8 cellular contexts compared by ENCODE assay signal in the genomic region with DNA sequence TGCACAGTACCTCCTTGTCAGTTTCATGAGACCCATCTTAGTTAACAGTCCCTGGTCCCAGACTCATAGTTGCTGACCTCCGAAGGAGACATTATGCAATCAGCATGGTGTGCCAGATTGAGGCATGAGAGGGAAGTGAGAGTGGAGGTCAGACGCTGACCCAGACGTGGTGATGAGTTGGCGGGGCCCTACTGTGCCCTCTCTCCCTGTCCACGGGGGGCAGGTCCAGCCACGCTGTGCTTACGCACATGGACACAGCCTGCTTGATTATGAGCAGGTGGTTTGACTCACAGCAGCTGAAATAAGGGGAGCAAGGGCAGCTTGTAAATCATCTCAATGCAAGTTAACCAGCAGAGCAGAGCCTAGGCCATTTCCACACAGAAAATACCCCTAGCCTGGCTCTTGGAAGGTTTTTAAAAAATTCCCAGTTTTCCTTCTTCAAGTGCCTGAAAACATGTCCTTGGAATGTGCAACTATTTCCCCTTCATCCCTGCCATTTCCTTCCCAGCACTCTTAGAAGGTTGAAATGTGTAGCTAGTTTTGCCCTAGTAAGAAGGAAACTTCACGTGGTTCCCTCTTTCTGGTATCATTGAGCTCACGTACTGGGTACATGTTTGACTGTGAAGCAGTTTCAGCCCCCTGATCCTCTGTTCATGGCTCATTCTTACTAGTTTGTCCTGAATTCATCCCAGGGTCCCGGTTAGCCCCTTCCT.
A peak's percentile ranks its signal among the peaks of the same experiment; 100 is the strongest.
DNase-seq lines count a peak whose midpoint lies in the region; ATAC-seq, FAIRE-seq and TF ChIP-seq lines count a peak whose summit lies in the region.

No MANE protein-coding gene starts in this region.

- no peaks in the 10 kb centered on the region for H3K9me3 ChIP-seq in transverse colon
- no peaks in the 10 kb centered on the region for H3K9me3 ChIP-seq in small intestine (ENCODE audit: control insufficient read depth, low read depth)

- TF ChIP-seq CTCF in transverse colon (IDR thresholded peaks at IDR 0.05) = no peak

- in situ Hi-C loops in transverse colon (cut with MboI; ENCODE audit: low pct_ligation_motif_present in 1 of 4, low pct_unique_long_range_greater_than_20kb in 1 of 4, low sequenced_read_pairs in 3 of 4) = no loop called here

- intact Hi-C loops in transverse colon (cut with DNase I; ENCODE audit: low total_unique reads) = no loop called here

- 61 to 62% methylated on average over 6 to 10 of the region's 10 CpGs for WGBS in transverse colon (ENCODE audit: low coverage in 1 of 2), 2 donors
- WGBS in small intestine, 3 donors = 62 to 80% (median 72%) methylated on average over 10 of the region's 10 CpGs

- ATAC-seq in HG02610 (IDR thresholded peaks at IDR 0.05; ENCODE audit: unreplicated experiment) = peak; percentile 63

- H3K4me3 ChIP-seq in transverse colon = no peak overlapping the region
- no peak overlapping the region for H3K4me3 ChIP-seq in small intestine (ENCODE audit: low read depth in 1 of 2, low read length in 2 of 2)

- H3K4me1 ChIP-seq in transverse colon = no peaks in the 10 kb centered on the region
- H3K4me1 ChIP-seq in small intestine (ENCODE audit: control insufficient read depth in 2 of 2, insufficient read depth in 1 of 2, low read depth in 1 of 2, low read length in 1 of 2) = no peaks in the 10 kb centered on the region

- peak; percentile 46 for TF ChIP-seq EP300 in transverse colon (IDR thresholded peaks at IDR 0.05; ENCODE audit: low read depth)

- H3K27me3 ChIP-seq in transverse colon = no peaks in the 10 kb centered on the region
- H3K27me3 ChIP-seq in small intestine (ENCODE audit: control insufficient read depth in 2 of 2, insufficient read depth in 2 of 2, low read length in 2 of 2) = no peaks in the 10 kb centered on the region

- no peak for TF ChIP-seq POLR2A in transverse colon (IDR thresholded peaks at IDR 0.05)

- DNase-seq in GM18507 (ENCODE audit: extremely low spot score, insufficient read length, low read depth) (no peak), RPMI7951 (ENCODE audit: low read depth) (peak; percentile 27), iris pigment epithelial cell (ENCODE audit: low read depth) (peak; percentile 16), transverse colon (peak; percentile 41), AG08395 (ENCODE audit: low spot score) (no peak), small intestine (no peak)
- DNase-seq in stimulated activated CD4-positive, alpha-beta T cell treated with anti-CD3 and anti-CD28 coated beads, Interleukin-12 subunit alpha, Interleukin-12 subunit beta, amount 100 ng/mL, for 4 hours = no peak

- H3K27ac ChIP-seq in transverse colon (no peak overlapping the region), small intestine (ENCODE audit: low read depth in 1 of 2, low read length in 1 of 2) (no peak overlapping the region)

- peak; percentile 90 for FAIRE-seq in GM18507 (lab: Jason Lieb, UNC)
- no peak for FAIRE-seq in small intestine (lab: Jason Lieb, UNC)

- peaks cover 0 to 10% (median 4%) of the 10 kb centered on the region in 4 donors for H3K36me3 ChIP-seq in transverse colon
- peaks cover 2 to 3% of the 10 kb centered on the region in 2 donors for H3K36me3 ChIP-seq in small intestine (ENCODE audit: control insufficient read depth in 2 of 2, insufficient read depth in 2 of 2, low read length in 2 of 2)

Comparison
In these comparisons a context has a peak if more than half of its experiments do, and no peak if none do; other contexts are left out.
1. DNase-seq: peak in RPMI7951 (single experiment), iris pigment epithelial cell (single experiment) and transverse colon (single experiment); none in GM18507 (single experiment), AG08395 (single experiment), stimulated activated CD4-positive, alpha-beta T cell treated with anti-CD3 and anti-CD28 coated beads, Interleukin-12 subunit alpha, Interleukin-12 subunit beta, amount 100 ng/mL, for 4 hours (single experiment) and small intestine (single experiment).